In genomic region chr2:12007282-12007681, GRCh38 we compare ENCODE assay signal across 1 cellular context.
TF ChIP-seq lines count a peak whose summit lies in the region.

No MANE protein-coding gene starts in this region.

TF ChIP-seq in GM23338, 12 proteins besides CTCF, POLR2A, EP300 and RAD21 (continued from another document):
- TF ChIP-seq ZNF462 (CRISPR knock-in tag; IDR thresholded peaks at IDR 0.05), result no peak
